ENCODE assay signal across 1 cellular context in genomic region chr19:41860419-41861097, GRCh38.
TF ChIP-seq lines count a peak whose summit lies in the region.

No MANE protein-coding gene starts in this region.

TF ChIP-seq in HepG2, 621 proteins besides CTCF, POLR2A, EP300 and RAD21 (continued from another document):
- 0 out of 2 replicates have a peak, but pooled peaks have one; percentile 21 for TF ChIP-seq ZNF564 (CRISPR knock-in tag; IDR thresholded peaks at IDR 0.05)
- no peak for TF ChIP-seq TOE1 (CRISPR knock-in tag; IDR thresholded peaks at IDR 0.05)
- no peak for TF ChIP-seq FOXK1 (CRISPR knock-in tag; IDR thresholded peaks at IDR 0.05; ENCODE audit: borderline replicate concordance, low read depth)
- TF ChIP-seq DZIP1 (CRISPR knock-in tag; IDR thresholded peaks at IDR 0.05) = 0 out of 2 replicates have a peak, but pooled peaks have one; percentile 16
- TF ChIP-seq KDM5A (IDR thresholded peaks at IDR 0.05; ENCODE audit: borderline replicate concordance, low read length) = peak; percentile 62; the same call in 1 of the 2 replicates
